Comparison of ENCODE assay signal across 1 cellular context in the genomic region with DNA sequence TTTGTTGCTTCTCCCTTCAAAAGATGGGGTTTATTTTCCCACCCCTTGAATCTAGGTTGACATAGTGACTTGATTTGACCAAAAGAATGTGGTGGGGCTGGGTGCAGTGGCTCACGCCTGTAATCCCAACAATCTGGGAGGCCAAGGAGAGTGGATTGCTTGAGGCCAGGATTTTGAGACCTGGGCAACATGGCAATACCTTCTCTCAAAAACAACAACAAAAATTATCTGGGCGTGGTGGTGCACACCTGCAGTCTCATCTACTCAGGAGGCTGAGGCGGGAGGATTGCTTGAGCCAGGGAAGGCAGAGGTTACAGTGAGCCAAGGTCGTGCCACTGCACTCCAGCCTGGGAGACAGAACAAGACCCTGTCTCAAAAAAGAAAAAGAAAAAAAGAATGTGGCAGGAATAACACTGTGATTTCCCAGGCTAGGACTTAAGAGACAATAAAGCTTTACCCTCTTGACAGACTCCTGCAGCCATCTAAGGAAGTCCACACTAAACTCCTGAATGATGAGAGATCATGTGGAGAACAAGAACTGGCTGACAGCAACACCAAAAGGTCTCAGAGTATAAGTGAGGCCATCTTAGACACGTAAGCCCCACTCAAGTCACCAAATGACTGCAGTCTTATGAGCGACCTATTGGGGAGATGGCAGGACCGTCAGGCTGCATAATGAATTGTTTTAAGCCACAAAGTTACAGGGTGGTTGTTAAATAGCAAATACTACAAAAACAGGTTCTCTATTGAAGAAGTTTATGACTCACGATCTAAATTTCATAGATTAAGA.
TF ChIP-seq lines count a peak whose summit lies in the region.

No MANE protein-coding gene starts in this region.

TF ChIP-seq in HEK293, 187 proteins besides CTCF, POLR2A, EP300 and RAD21 (continued from another document):
- no peak for TF ChIP-seq ZNF830 (tag by site-specific recombination; IDR thresholded peaks at IDR 0.05; ENCODE audit: low read depth)
- no peak for TF ChIP-seq ZNF776 (tag by site-specific recombination; IDR thresholded peaks at IDR 0.05; ENCODE audit: borderline replicate concordance)
- TF ChIP-seq ZBTB49 (tag by site-specific recombination; IDR thresholded peaks at IDR 0.05; ENCODE audit: low read depth): no peak
- no peak for TF ChIP-seq ZNF677 (tag by site-specific recombination; IDR thresholded peaks at IDR 0.05)
- TF ChIP-seq ZNF549 (tag by site-specific recombination; IDR thresholded peaks at IDR 0.05): no peak
- TF ChIP-seq ZNF24 (tag by site-specific recombination; IDR thresholded peaks at IDR 0.05): no peak
TF ChIP-seq in HEK293: peak in this region for 0.
